1 cellular context compared by ENCODE assay signal in genomic region chr18:28147674-28148171, GRCh38.
TF ChIP-seq lines count a peak whose summit lies in the region.

No MANE protein-coding gene starts in this region.

TF ChIP-seq in WTC11, 78 proteins besides CTCF, POLR2A, EP300 and RAD21 (continued from another document):
- TF ChIP-seq ATF2 (CRISPR knock-in tag; IDR thresholded peaks at IDR 0.05; ENCODE audit: borderline replicate concordance, low read depth) (no peak), E2F4 (CRISPR knock-in tag; IDR thresholded peaks at IDR 0.05; ENCODE audit: borderline replicate concordance, low read depth) (no peak), MAX (CRISPR knock-in tag; IDR thresholded peaks at IDR 0.05) (no peak), ZNF281 (CRISPR knock-in tag; IDR thresholded peaks at IDR 0.05) (no peak), MLX (CRISPR knock-in tag; IDR thresholded peaks at IDR 0.05) (no peak), ZBTB21 (CRISPR knock-in tag; IDR thresholded peaks at IDR 0.05; ENCODE audit: borderline replicate concordance) (no peak), ELF4 (CRISPR knock-in tag; IDR thresholded peaks at IDR 0.05; ENCODE audit: low read depth) (no peak), NR3C1 (CRISPR knock-in tag; conservative IDR thresholded peaks at IDR 0.05; ENCODE audit: low read depth) (no peak), NR1H2 (CRISPR knock-in tag; IDR thresholded peaks at IDR 0.05) (no peak), TEAD1 (CRISPR knock-in tag; IDR thresholded peaks at IDR 0.05) (no peak)
